ENCODE assay signal across 7 cellular contexts in the genomic region with DNA sequence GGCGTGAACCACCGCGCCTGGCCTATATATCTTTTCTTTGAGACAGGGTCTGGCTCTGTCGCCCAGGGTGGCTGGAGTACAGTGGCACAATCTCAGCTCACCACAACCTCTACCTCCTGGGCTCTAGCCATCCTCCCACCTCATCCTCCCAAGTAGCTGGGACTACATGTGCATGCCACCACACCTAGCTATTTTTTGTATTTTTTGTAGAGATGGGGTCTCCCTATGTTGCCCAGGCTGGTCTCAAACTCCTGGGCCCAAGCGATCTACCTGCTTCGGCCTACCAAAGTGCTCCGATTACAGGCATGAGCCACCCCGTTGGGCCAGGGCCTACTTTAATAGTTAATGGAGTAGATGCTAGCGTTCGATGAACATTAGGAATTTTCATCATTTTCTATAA. TPM values are rescaled to one million over a fixed set of nuclear protein-coding genes. Genes with fewer than 3 reads are reported as not detected.
DNase-seq lines count a peak whose midpoint lies in the region; ATAC-seq and TF ChIP-seq lines count a peak whose summit lies in the region.
"Had no signal": no experiment of that assay in that cellular context is flagged by ENCODE, and none has a peak within 500 bp of the region (broad histone marks: within the 10 kb centered on the region; RNA-seq: fewer than 3 reads in every experiment).

No MANE protein-coding gene starts in this region.

- H3K4me3 Mint-ChIP-seq in activated naive CD8-positive, alpha-beta T cell treated with anti-CD3 and anti-CD28 coated beads, Interleukin-2, amount 50 U/mL, for 24 hours = peak overlapping the region; percentile 84
- peak overlapping the region; percentile 81 for H3K4me3 Mint-ChIP-seq in natural killer cell treated with Interleukin-12 subunit alpha and Interleukin-12 subunit beta and Interleukin-15 and Interleukin-18, amount 100 ng/mL, for 72 hours

- no peak for ATAC-seq in activated naive CD8-positive, alpha-beta T cell treated with anti-CD3 and anti-CD28 coated beads, Interleukin-2, amount 50 U/mL, for 24 hours
- ATAC-seq in natural killer cell treated with Interleukin-12 subunit alpha and Interleukin-12 subunit beta and Interleukin-15 and Interleukin-18, amount 100 ng/mL, for 72 hours = no peak
- no peak for ATAC-seq in HG03045 (IDR thresholded peaks at IDR 0.05; ENCODE audit: unreplicated experiment)

- H3K27ac Mint-ChIP-seq in activated naive CD8-positive, alpha-beta T cell treated with anti-CD3 and anti-CD28 coated beads, Interleukin-2, amount 50 U/mL, for 24 hours = peak overlapping the region; percentile 80
- peak overlapping the region; percentile 31 to 70 for H3K27ac Mint-ChIP-seq in natural killer cell treated with Interleukin-12 subunit alpha and Interleukin-12 subunit beta and Interleukin-15 and Interleukin-18, amount 100 ng/mL, for 72 hours

- peaks cover 41% of the 10 kb centered on the region for H3K4me1 Mint-ChIP-seq in activated naive CD8-positive, alpha-beta T cell treated with anti-CD3 and anti-CD28 coated beads, Interleukin-2, amount 50 U/mL, for 24 hours
- peaks cover 42 to 43% of the 10 kb centered on the region in 2 donors for H3K4me1 Mint-ChIP-seq in natural killer cell treated with Interleukin-12 subunit alpha and Interleukin-12 subunit beta and Interleukin-15 and Interleukin-18, amount 100 ng/mL, for 72 hours (ENCODE audit: low read depth in 2 of 2)

- H3K4me3 ChIP-seq in GM12864 (ENCODE audit: low read depth, low read length) = peak overlapping the region; percentile 96; the same call in 1 of the 2 replicates

- peaks cover 59% of the 10 kb centered on the region for H3K36me3 Mint-ChIP-seq in activated naive CD8-positive, alpha-beta T cell treated with anti-CD3 and anti-CD28 coated beads, Interleukin-2, amount 50 U/mL, for 24 hours (ENCODE audit: low read depth)
- peaks cover 8% of the 10 kb centered on the region for H3K36me3 Mint-ChIP-seq in natural killer cell treated with Interleukin-12 subunit alpha and Interleukin-12 subunit beta and Interleukin-15 and Interleukin-18, amount 100 ng/mL, for 72 hours

- TF ChIP-seq CTCF in GM12864 (IDR thresholded peaks at IDR 0.05; ENCODE audit: low read depth, low read length, missing control alignments) = no peak

- H3K9me3 Mint-ChIP-seq in activated naive CD8-positive, alpha-beta T cell treated with anti-CD3 and anti-CD28 coated beads, Interleukin-2, amount 50 U/mL, for 24 hours = no peaks in the 10 kb centered on the region
- no peaks in the 10 kb centered on the region for H3K9me3 Mint-ChIP-seq in natural killer cell treated with Interleukin-12 subunit alpha and Interleukin-12 subunit beta and Interleukin-15 and Interleukin-18, amount 100 ng/mL, for 72 hours

- DNase-seq in GM12864 (ENCODE audit: low read depth) (no peak), NCI-H82 (lab: John Stamatoyannopoulos, UW) (no peak), NCI-H2171 (lab: John Stamatoyannopoulos, UW) (no peak)
- no peak for DNase-seq in activated naive CD8-positive, alpha-beta T cell treated with anti-CD3 and anti-CD28 coated beads, Interleukin-2, amount 50 U/mL, for 24 hours
- no peak for DNase-seq in natural killer cell treated with Interleukin-12 subunit alpha and Interleukin-12 subunit beta and Interleukin-15 and Interleukin-18, amount 100 ng/mL, for 72 hours (ENCODE audit: low spot score)
- DNase-seq: MM.1S had no signal

- H3K27me3 Mint-ChIP-seq in activated naive CD8-positive, alpha-beta T cell treated with anti-CD3 and anti-CD28 coated beads, Interleukin-2, amount 50 U/mL, for 24 hours = peaks cover 2% of the 10 kb centered on the region
- H3K27me3 Mint-ChIP-seq in natural killer cell treated with Interleukin-12 subunit alpha and Interleukin-12 subunit beta and Interleukin-15 and Interleukin-18, amount 100 ng/mL, for 72 hours = no peaks in the 10 kb centered on the region

RNA-seq across cellular contexts. Expression of a gene that starts 3.4 kb away (rescaled TPM):
- total RNA-seq in natural killer cell treated with Interleukin-12 subunit alpha and Interleukin-12 subunit beta and Interleukin-15 and Interleukin-18, amount 100 ng/mL, for 72 hours = 100 to 1,000 TPM in 1 of 2 donors, 10 to 100 TPM in 1; 76.9 to 229 TPM

RNA-seq across cellular contexts. Expression of a gene that starts 14.2 kb away (rescaled TPM):
- total RNA-seq in natural killer cell treated with Interleukin-12 subunit alpha and Interleukin-12 subunit beta and Interleukin-15 and Interleukin-18, amount 100 ng/mL, for 72 hours = 100 to 1,000 TPM; 154 to 196 TPM

RNA-seq across cellular contexts. Expression of a gene that starts 17.0 kb away (rescaled TPM):
- 10 to 100 TPM; 48.9 to 70.8 TPM for total RNA-seq in natural killer cell treated with Interleukin-12 subunit alpha and Interleukin-12 subunit beta and Interleukin-15 and Interleukin-18, amount 100 ng/mL, for 72 hours

RNA-seq across cellular contexts. Expression of a gene that starts 23.9 kb away (rescaled TPM):
- 10 to 100 TPM in 1 of 2 donors, 1 to 10 TPM in 1; 5.6 to 15.4 TPM for total RNA-seq in natural killer cell treated with Interleukin-12 subunit alpha and Interleukin-12 subunit beta and Interleukin-15 and Interleukin-18, amount 100 ng/mL, for 72 hours

RNA-seq across cellular contexts. Expression of a gene that starts 31.3 kb away (rescaled TPM):
- not detected for total RNA-seq in natural killer cell treated with Interleukin-12 subunit alpha and Interleukin-12 subunit beta and Interleukin-15 and Interleukin-18, amount 100 ng/mL, for 72 hours
